ENCODE assay signal across 8 cellular contexts in the genomic region with DNA sequence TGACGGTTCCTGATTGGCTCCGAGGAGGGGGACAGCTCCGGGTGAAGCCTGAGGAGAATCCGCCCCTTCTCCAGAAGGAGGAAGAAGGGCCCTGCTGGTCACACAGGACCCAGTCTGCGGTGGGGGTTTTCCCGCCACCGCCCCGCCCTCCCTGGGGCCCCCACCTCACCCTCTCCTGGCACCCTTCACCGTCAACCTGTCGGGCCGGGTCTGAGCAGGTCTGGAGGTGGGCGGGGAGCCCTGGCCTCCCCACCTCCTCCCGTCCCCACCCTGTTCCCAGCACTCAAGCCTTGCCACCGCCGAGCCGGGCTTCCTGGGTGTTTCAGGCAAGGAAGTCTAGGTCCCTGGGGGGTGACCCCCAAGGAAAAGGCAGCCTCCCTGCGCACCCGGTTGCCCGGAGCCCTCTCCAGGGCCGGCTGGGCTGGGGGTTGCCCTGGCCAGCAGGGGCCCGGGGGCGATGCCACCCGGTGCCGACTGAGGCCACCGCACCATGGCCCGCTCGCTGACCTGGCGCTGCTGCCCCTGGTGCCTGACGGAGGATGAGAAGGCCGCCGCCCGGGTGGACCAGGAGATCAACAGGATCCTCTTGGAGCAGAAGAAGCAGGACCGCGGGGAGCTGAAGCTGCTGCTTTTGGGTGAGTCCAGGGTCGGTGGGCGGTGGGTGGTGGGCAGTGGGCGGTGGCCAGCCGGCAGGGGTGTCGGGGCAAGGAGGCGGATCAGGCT. TPM values are rescaled to one million over a fixed set of nuclear protein-coding genes. Genes with fewer than 3 reads are reported as not detected.
A peak's percentile ranks its signal among the peaks of the same experiment; 100 is the strongest.
DNase-seq lines count a peak whose midpoint lies in the region; ATAC-seq and TF ChIP-seq lines count a peak whose summit lies in the region.

A gene with protein sequence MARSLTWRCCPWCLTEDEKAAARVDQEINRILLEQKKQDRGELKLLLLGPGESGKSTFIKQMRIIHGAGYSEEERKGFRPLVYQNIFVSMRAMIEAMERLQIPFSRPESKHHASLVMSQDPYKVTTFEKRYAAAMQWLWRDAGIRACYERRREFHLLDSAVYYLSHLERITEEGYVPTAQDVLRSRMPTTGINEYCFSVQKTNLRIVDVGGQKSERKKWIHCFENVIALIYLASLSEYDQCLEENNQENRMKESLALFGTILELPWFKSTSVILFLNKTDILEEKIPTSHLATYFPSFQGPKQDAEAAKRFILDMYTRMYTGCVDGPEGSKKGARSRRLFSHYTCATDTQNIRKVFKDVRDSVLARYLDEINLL (plus strand): TSS at position 73 of the 723 bp plus-strand sequence. CDS start 418 bp downstream, at position 491.

- H3K4me1 Mint-ChIP-seq in central memory CD8-positive, alpha-beta T cell = peaks cover 13% of the 10 kb centered on the region

- H3K27ac Mint-ChIP-seq in central memory CD8-positive, alpha-beta T cell (ENCODE audit: low read depth) = peak within 1 kb of the TSS; percentile 44

- peaks cover 2% of the 10 kb centered on the region for H3K36me3 Mint-ChIP-seq in central memory CD8-positive, alpha-beta T cell (ENCODE audit: insufficient read depth)

- TF ChIP-seq POLR2A in prostate gland (IDR thresholded peaks at IDR 0.05) = peak; percentile 83

- DNase-seq in GM12865 (ENCODE audit: low read depth) (peak; percentile 34), RPMI7951 (ENCODE audit: low read depth) (peak; percentile 36), prostate gland (ENCODE audit: low spot score) (peak; percentile 72), activated gamma-delta T cell (lab: John Stamatoyannopoulos, UW) (no peak), D341Med (ENCODE audit: low spot score) (no peak), NCI-H2029 (lab: John Stamatoyannopoulos, UW) (no peak)
- no peak for DNase-seq in central memory CD8-positive, alpha-beta T cell (ENCODE audit: low spot score in 2 of 2)

- 52% methylated on average over 22 of the region's 40 CpGs for WGBS in prostate gland

- no peak for TF ChIP-seq CTCF in GM12865 (IDR thresholded peaks at IDR 0.05; ENCODE audit: insufficient read depth, low read depth, low read length, missing control alignments)
- no peak for TF ChIP-seq CTCF in prostate gland (IDR thresholded peaks at IDR 0.05)

- no peaks in the 10 kb centered on the region for H3K36me3 ChIP-seq in prostate gland

- ATAC-seq in central memory CD8-positive, alpha-beta T cell (replicated peaks; ENCODE audit: extremely low read depth, poor library complexity, severe bottlenecking) = no peak
- ATAC-seq in GM19023 (IDR thresholded peaks at IDR 0.05; ENCODE audit: unreplicated experiment) = no peak

- no peaks in the 10 kb centered on the region for H3K9me3 Mint-ChIP-seq in central memory CD8-positive, alpha-beta T cell

- peaks cover 8% of the 10 kb centered on the region for H3K27me3 Mint-ChIP-seq in central memory CD8-positive, alpha-beta T cell

- H3K27ac ChIP-seq in prostate gland = peak within 1 kb of the TSS; percentile 75 to 79

- H3K27me3 ChIP-seq in prostate gland (replicated peaks; ENCODE audit: insufficient read depth) = no peaks in the 10 kb centered on the region

- intact Hi-C loops in prostate gland (cut with DNase I) = no loop called here

- no peaks in the 10 kb centered on the region for H3K9me3 ChIP-seq in prostate gland

- peaks cover 6% of the 10 kb centered on the region for H3K4me1 ChIP-seq in prostate gland (replicated peaks)

- peak within 1 kb of the TSS; percentile 18 for H3K4me3 Mint-ChIP-seq in central memory CD8-positive, alpha-beta T cell

- H3K4me3 ChIP-seq in GM12865 (ENCODE audit: low read depth, low read length) (peak within 1 kb of the TSS; percentile 58), prostate gland (peak within 1 kb of the TSS; percentile 34 to 47)

RNA-seq across cellular contexts. Expression of the gene that starts here (rescaled TPM):
- total RNA-seq in RPMI7951 (2014; rRNA removed; shearing (Covaris generic)) = 36.5 and 42.2 TPM in 2 replicates
- 10 to 100 TPM; 11.1 to 13.3 TPM for total RNA-seq in prostate gland

Comparison
In these comparisons a context has a peak if more than half of its experiments do, and no peak if none do; other contexts are left out.
1. DNase-seq: peak in GM12865 (single experiment), RPMI7951 (single experiment) and prostate gland (single experiment); none in central memory CD8-positive, alpha-beta T cell (0 of 2), activated gamma-delta T cell (single experiment), D341Med (single experiment) and NCI-H2029 (single experiment).